Comparison of ENCODE assay signal across 1 cellular context in genomic region chr15:70087708-70088352, GRCh38.
TF ChIP-seq lines count a peak whose summit lies in the region.

No MANE protein-coding gene starts in this region.

TF ChIP-seq in K562, 482 proteins besides CTCF, POLR2A, EP300 and RAD21 (continued from another document):
- TF ChIP-seq CEBPG (CRISPR knock-in tag; IDR thresholded peaks at IDR 0.05) (peak; percentile 71), CEBPG (tag; conservative IDR thresholded peaks at IDR 0.05 in 1 of 2, IDR thresholded peaks at IDR 0.05 in 1 of 2) (peak in 1 of 2 experiments; percentile 79; a peak in 3 of 4 replicates)
